In the genomic region with DNA sequence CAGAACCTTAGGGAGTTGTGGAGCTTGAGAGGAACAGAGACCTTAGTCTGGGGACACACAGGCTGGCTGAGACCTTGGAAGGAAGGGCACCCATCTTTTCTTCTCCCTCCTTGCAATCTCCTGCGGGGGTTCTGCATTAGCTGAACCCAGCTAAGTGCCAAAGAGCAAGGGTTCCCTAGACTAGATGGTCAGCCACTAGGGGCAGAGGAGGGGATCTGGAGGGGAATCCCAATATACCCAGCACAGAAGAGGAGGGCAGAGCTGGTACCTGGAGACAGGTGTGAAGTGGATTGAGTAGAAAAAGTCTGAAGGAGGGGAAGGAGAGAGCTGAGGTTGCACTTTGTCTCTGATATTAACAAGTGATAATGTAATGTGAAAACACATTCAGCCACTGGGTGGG, we compare ENCODE assay signal across 18 cellular contexts.
A peak's percentile ranks its signal among the peaks of the same experiment; 100 is the strongest.
DNase-seq lines count a peak whose midpoint lies in the region; ATAC-seq and TF ChIP-seq lines count a peak whose summit lies in the region.
"Had no signal": no experiment of that assay in that cellular context is flagged by ENCODE, and none has a peak within 500 bp of the region (broad histone marks: within the 10 kb centered on the region; RNA-seq: fewer than 3 reads in every experiment).

No MANE protein-coding gene starts in this region.

- H3K27me3 ChIP-seq in AG04450 (ENCODE audit: control insufficient read depth, insufficient read depth, low read length) (no peaks in the 10 kb centered on the region), HCT116 (ENCODE audit: insufficient read depth, low read length) (peaks cover 14% of the 10 kb centered on the region; the same call in 1 of the 2 replicates), brain microvascular endothelial cell (replicated peaks) (no peaks in the 10 kb centered on the region)

- no TSS peak for BruUV-seq in HCT116 (replicated peaks; lab: Mats Ljungman, UMichigan)

- ATAC-seq in HCT116 (peak; percentile 59), GM18519 (IDR thresholded peaks at IDR 0.05; ENCODE audit: low FRiP score, unreplicated experiment) (no peak)

- CTCF ChIA-PET in AG04450 (lab: Charles Lee) (interaction anchor here (0.6 to 3.5 kb wide), 5 partner anchors 8 to 451 kb away, joined by 3 to 21 read pairs (median 5); no protein-coding TSS in a partner anchor), HCT116 (lab: Charles Lee) (interaction anchor here (1.4 to 1.5 kb wide), 2 partner anchors 9 to 12 kb away, joined by 4 to 8 read pairs; no protein-coding TSS in a partner anchor), HEK293T (lab: Yijun Ruan, JAX) (interaction anchor here (0.6 to 1.4 kb wide), 2 partner anchors 11 to 268 kb away, joined by 4 read pairs; no protein-coding TSS in a partner anchor)

- no peaks in the 10 kb centered on the region for H3K9me2 ChIP-seq in HCT116 (ENCODE audit: insufficient read depth)

- no peak overlapping the region for H3K4me2 ChIP-seq in HCT116 (ENCODE audit: low read length)

- RAD21 ChIA-PET in HCT116 (lab: Charles Lee; ENCODE audit: low non-redundant PET in 1 of 2, low total read pairs in 2 of 2, uncharacterized antibody in 2 of 2, unreplicated experiment in 2 of 2): no interaction called here

- H3K9me3 ChIP-seq in AG04450 (ENCODE audit: control insufficient read depth, insufficient read depth, low read length): peaks cover 6% of the 10 kb centered on the region; the same call in 1 of the 2 replicates
- H3K9me3 ChIP-seq in HCT116 (ENCODE audit: control insufficient read depth in 1 of 2, insufficient read depth in 1 of 2, low read depth in 1 of 2, low read length in 2 of 2): no peaks in the 10 kb centered on the region

- TF ChIP-seq RAD21 in HCT116 (IDR thresholded peaks at IDR 0.05; ENCODE audit: low read depth): no peak

- H2AFZ ChIP-seq in HCT116 (ENCODE audit: low read depth, low read length, poor library complexity, severe bottlenecking): no peak overlapping the region

- no peaks in the 10 kb centered on the region for H3K36me3 ChIP-seq in HCT116 (ENCODE audit: control insufficient read depth in 1 of 2, insufficient read depth in 2 of 2, low read length in 2 of 2)
- no peaks in the 10 kb centered on the region for H3K36me3 ChIP-seq in brain microvascular endothelial cell (replicated peaks)

- no peaks in the 10 kb centered on the region for H4K20me1 ChIP-seq in HCT116 (ENCODE audit: insufficient read depth)

- no peaks in the 10 kb centered on the region for H3K4me1 ChIP-seq in HCT116 (ENCODE audit: control insufficient read depth in 1 of 2, insufficient read depth in 2 of 2, low read length in 2 of 2)

- TF ChIP-seq CTCF in AG04450 (IDR thresholded peaks at IDR 0.05; ENCODE audit: low read depth, low read length) (peak; percentile 15; the same call in 1 of the 2 replicates), HCT116 (IDR thresholded peaks at IDR 0.05 in 2 of 3, conservative IDR thresholded peaks at IDR 0.05 in 1 of 3; ENCODE audit: borderline replicate concordance in 1 of 3, insufficient read depth in 1 of 3, low read depth in 2 of 3, low read length in 2 of 3) (peak in 2 of 3 experiments; percentile 31 to 33; a peak in 3 of 6 replicates), brain microvascular endothelial cell (IDR thresholded peaks at IDR 0.05; ENCODE audit: low read depth, low read length, missing control alignments) (peak; percentile 46), fibroblast of villous mesenchyme (IDR thresholded peaks at IDR 0.05; ENCODE audit: insufficient read depth, low read depth, low read length) (peak; percentile 11)

- no peak overlapping the region for H3K9ac ChIP-seq in HCT116 (ENCODE audit: low read length)

- intact Hi-C loops in HCT116 (cut with micrococcal nuclease) (no loop called here), cardiac septum (cut with DNase I) (no loop called here)

- no peak for TF ChIP-seq POLR2A in HCT116 (IDR thresholded peaks at IDR 0.05; ENCODE audit: borderline replicate concordance, extremely low read depth, insufficient read depth, insufficient read length)

- H3K4me3 ChIP-seq in AG04450 (ENCODE audit: low read depth, low read length) (no peak overlapping the region), HCT116 (replicated peaks in 1 of 2; ENCODE audit: low read depth in 1 of 2, low read length in 2 of 2) (no peak overlapping the region), brain microvascular endothelial cell (ENCODE audit: low read depth, low read length) (no peak overlapping the region), fibroblast of villous mesenchyme (ENCODE audit: low read depth, low read length) (no peak overlapping the region)
- H3K4me3 ChIP-seq: SK-N-MC had no signal

- no peaks in the 10 kb centered on the region for H3K79me2 ChIP-seq in HCT116 (ENCODE audit: insufficient read depth, low read length)

- POLR2A ChIA-PET in AG04450 (lab: Yijun Ruan, JAX) (no interaction called here), HCT116 (lab: Charles Lee) (no interaction called here), HEK293T (lab: Yijun Ruan, JAX) (interaction anchor here (0.6 kb wide), 1 partner anchor 1194 kb away, joined by 3 read pairs; no protein-coding TSS in a partner anchor)

- DNase-seq in AG04450 (ENCODE audit: low read depth, low spot score) (no peak), HCT116 (ENCODE audit: low read depth, low spot score) (no peak), brain microvascular endothelial cell (no peak), fibroblast of villous mesenchyme (ENCODE audit: low read depth) (no peak), H4 (ENCODE audit: low spot score) (no peak), cardiac septum (ENCODE audit: low spot score) (no peak), HEK293T (ENCODE audit: extremely low spot score) (no peak)
- DNase-seq: AML-193; CD4-positive, CD25-positive, alpha-beta regulatory T cell; DMS79; KBM-7; NCI-H1092; NCI-H226; NCI-H526 treated with DMSO at 0.1 percent for 48 hours; NK-92 treated with Interleukin-12 subunit alpha and Interleukin-12 subunit beta, amount 100 ng/mL, for 24 hours had no signal

- no peak overlapping the region for H3K27ac ChIP-seq in AG04450 (ENCODE audit: low read depth, low read length)
- no peak overlapping the region for H3K27ac ChIP-seq in HCT116 (ENCODE audit: low read depth, low read length)
- H3K27ac ChIP-seq in brain microvascular endothelial cell: no peak overlapping the region
- H3K27ac ChIP-seq: HL-60, SK-N-MC had no signal

- in situ Hi-C loops in brain microvascular endothelial cell (cut with HindIII; ENCODE audit: low pct_ligation_motif_present, low sequenced_read_pairs): no loop called here

TF ChIP-seq in HCT116, 20 proteins besides CTCF, POLR2A, EP300 and RAD21:
- TF ChIP-seq ZNF274 (IDR thresholded peaks at IDR 0.05; ENCODE audit: low read depth, low read length): no peak

TF ChIP-seq in HEK293T, 16 proteins besides CTCF, POLR2A, EP300 and RAD21:
- TF ChIP-seq L3MBTL2 (conservative IDR thresholded peaks at IDR 0.05) (no peak), LEF1 (IDR thresholded peaks at IDR 0.05; ENCODE audit: borderline replicate concordance) (no peak), ZNF384 (IDR thresholded peaks at IDR 0.05) (no peak), FOXM1 (IDR thresholded peaks at IDR 0.05; ENCODE audit: borderline replicate concordance) (no peak)
